In the genomic region with DNA sequence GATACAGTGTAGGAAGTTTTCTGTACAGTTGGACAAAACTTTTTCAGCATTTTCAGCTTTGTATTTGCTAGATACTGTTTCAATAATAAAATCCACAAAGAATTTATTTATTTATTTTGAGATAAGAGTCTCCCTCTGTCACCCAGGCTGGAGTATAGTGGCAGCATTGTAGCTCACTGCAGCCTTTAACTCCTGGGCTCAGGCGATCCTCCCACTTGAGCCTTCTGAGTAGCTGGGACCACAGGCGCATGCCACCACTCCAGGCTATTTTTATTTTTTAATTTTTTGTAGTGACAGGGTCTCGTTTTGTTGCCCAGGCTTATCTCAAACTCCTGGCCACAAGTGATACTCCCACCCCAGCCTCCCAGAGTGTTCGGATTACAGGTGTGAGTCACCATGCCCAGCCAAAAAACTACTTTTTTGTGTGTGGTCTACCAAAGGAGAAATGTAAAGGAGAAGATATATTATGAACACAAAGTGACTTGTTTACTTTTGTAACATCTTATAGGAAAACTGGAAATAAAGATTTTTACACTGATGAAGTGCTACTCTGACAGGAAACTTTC, we compare ENCODE assay signal across 25 cellular contexts. TPM values are rescaled to one million over a fixed set of nuclear protein-coding genes. Genes with fewer than 3 reads are reported as not detected.
"Had no signal": no experiment of that assay in that cellular context is flagged by ENCODE, and none has a peak within 500 bp of the region (broad histone marks: within the 10 kb centered on the region; RNA-seq: fewer than 3 reads in every experiment).

No MANE protein-coding gene starts in this region.

- DNase-seq: activated CD4-positive, alpha-beta T cell treated with anti-CD3 and anti-CD28 coated beads for 4 hours; activated CD8-positive, alpha-beta memory T cell treated with anti-CD3 and anti-CD28 coated beads, Interleukin-2, amount 50 U/mL, for 4 hours; activated CD8-positive, alpha-beta T cell treated with anti-CD3 and anti-CD28 coated beads for 36 hours; activated gamma-delta T cell treated with Interleukin-2 at 50 U/mL for 16 hours; activated T-cell treated with anti-CD3 and anti-CD28 coated beads, Interleukin-2, amount 50 U/mL, for 72 hours; amniotic stem cell; body of pancreas; MM.1S; NCI-H1092 treated with DMSO at 0.1 percent for 48 hours; NCI-H1417 treated with DMSO at 0.1 percent for 48 hours; NCI-H1694; NCI-H2029; NCI-H510A treated with DMSO at 0.1 percent for 48 hours; NCI-H69; NK-92 treated with Interleukin-12 subunit alpha and Interleukin-12 subunit beta, amount 100 ng/mL, for 24 hours; SIG-M5; T-helper 17 cell; T-helper 9 cell had no signal

- H3K36me3 Mint-ChIP-seq: activated naive CD4-positive, alpha-beta T cell treated with anti-CD3 and anti-CD28 coated beads, Interleukin-2, amount 50 U/mL, for 24 hours; IgD-negative memory B cell had no signal

- H3K9me3 Mint-ChIP-seq: activated CD8-positive, alpha-beta T cell treated with anti-CD3 and anti-CD28 coated beads for 36 hours; activated naive CD4-positive, alpha-beta T cell treated with anti-CD3 and anti-CD28 coated beads, Interleukin-2, amount 50 U/mL, for 24 hours; activated T-cell treated with anti-CD3 and anti-CD28 coated beads, Interleukin-2, amount 50 U/mL, for 72 hours; activated T-helper 2 cell treated with anti-CD3 and anti-CD28 coated beads, Interferon-gamma antibody, Interleukin-2, Interleukin-4, amounts not matched to agents 10 μg/mL and 5 μg/mL and 100 μg/mL, durations not matched to agents 14 hours and 24 hours and 36 hours; central memory CD8-positive, alpha-beta T cell; IgD-negative memory B cell had no signal

- H3K27me3 ChIP-seq: ascending aorta, body of pancreas had no signal

- H3K4me3 Mint-ChIP-seq: activated CD8-positive, alpha-beta T cell treated with anti-CD3 and anti-CD28 coated beads for 36 hours; activated naive CD4-positive, alpha-beta T cell treated with anti-CD3 and anti-CD28 coated beads, Interleukin-2, amount 50 U/mL, for 24 hours; activated T-cell treated with anti-CD3 and anti-CD28 coated beads, Interleukin-2, amount 50 U/mL, for 72 hours; central memory CD8-positive, alpha-beta T cell; IgD-negative memory B cell; T-helper 17 cell had no signal

- H3K27ac ChIP-seq: ascending aorta, body of pancreas had no signal

- H3K4me3 ChIP-seq: ascending aorta, body of pancreas had no signal

- H3K36me3 ChIP-seq: ascending aorta had no signal

- H3K4me1 ChIP-seq: ascending aorta, body of pancreas had no signal

- H3K27ac Mint-ChIP-seq: activated CD8-positive, alpha-beta T cell treated with anti-CD3 and anti-CD28 coated beads for 36 hours; activated naive CD4-positive, alpha-beta T cell treated with anti-CD3 and anti-CD28 coated beads, Interleukin-2, amount 50 U/mL, for 24 hours; activated T-cell treated with anti-CD3 and anti-CD28 coated beads, Interleukin-2, amount 50 U/mL, for 72 hours; activated T-helper 2 cell treated with anti-CD3 and anti-CD28 coated beads, Interferon-gamma antibody, Interleukin-2, Interleukin-4, amounts not matched to agents 10 μg/mL and 5 μg/mL and 100 μg/mL, durations not matched to agents 14 hours and 24 hours and 36 hours; IgD-negative memory B cell; T-helper 17 cell had no signal

- H3K9me3 ChIP-seq: ascending aorta, body of pancreas had no signal

- ATAC-seq: activated CD4-positive, CD25-positive, alpha-beta regulatory T cell treated with anti-CD3 and anti-CD28 coated beads, Interleukin-2, amount 50 U/mL, for 24 hours; activated CD8-positive, alpha-beta T cell treated with anti-CD3 and anti-CD28 coated beads for 36 hours; activated T-cell treated with anti-CD3 and anti-CD28 coated beads, Interleukin-2, amount 50 U/mL, for 72 hours; body of pancreas; T-helper 17 cell had no signal

- H3K4me1 Mint-ChIP-seq: activated naive CD4-positive, alpha-beta T cell treated with anti-CD3 and anti-CD28 coated beads, Interleukin-2, amount 50 U/mL, for 24 hours; central memory CD8-positive, alpha-beta T cell; IgD-negative memory B cell; T-helper 17 cell had no signal

- H3K27me3 Mint-ChIP-seq: activated CD8-positive, alpha-beta T cell treated with anti-CD3 and anti-CD28 coated beads for 36 hours; activated naive CD4-positive, alpha-beta T cell treated with anti-CD3 and anti-CD28 coated beads, Interleukin-2, amount 50 U/mL, for 24 hours; central memory CD8-positive, alpha-beta T cell; IgD-negative memory B cell; T-helper 17 cell had no signal

RNA-seq across cellular contexts. Expression of a gene that starts 13.0 kb away (rescaled TPM):
- total RNA-seq: ascending aorta, RPMI7951 had no signal
